In the genomic region with DNA sequence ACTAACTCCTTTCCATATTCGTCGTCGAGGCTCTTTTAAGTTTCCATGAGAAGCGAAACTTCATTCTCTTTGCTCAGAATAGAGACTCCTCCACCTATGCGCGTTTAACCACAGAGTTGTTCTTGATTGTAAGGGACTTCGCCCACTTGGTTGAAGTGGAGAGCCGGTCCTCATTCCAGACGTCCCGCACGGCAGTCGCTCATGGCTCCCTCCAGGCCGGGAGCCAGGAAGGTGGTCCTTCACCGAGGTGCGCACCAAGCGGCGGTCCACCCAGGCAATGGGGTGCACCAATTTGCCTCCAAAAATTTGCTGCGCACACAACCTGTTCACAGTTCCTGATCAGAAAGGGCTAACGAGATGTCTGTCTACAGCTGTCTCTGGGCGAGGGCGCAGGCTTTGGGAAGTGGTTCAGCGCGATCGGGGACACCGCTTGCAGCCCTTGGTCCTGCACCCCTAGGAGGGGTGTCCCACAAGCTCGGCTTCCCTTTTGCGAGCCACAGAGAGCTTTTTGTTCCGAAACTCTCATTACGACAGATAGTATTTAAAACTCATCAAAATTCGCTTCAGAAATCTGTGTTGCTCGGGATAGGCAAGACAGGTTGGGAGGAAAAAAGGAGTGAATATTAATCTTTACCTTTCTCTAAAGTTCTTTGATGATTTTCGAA, we compare ENCODE assay signal across 14 cellular contexts. TPM values are rescaled to one million over a fixed set of nuclear protein-coding genes. Genes with fewer than 3 reads are reported as not detected.
DNase-seq lines count a peak whose midpoint lies in the region; ATAC-seq and TF ChIP-seq lines count a peak whose summit lies in the region.
"Had no signal": no experiment of that assay in that cellular context is flagged by ENCODE, and none has a peak within 500 bp of the region (broad histone marks: within the 10 kb centered on the region; RNA-seq: fewer than 3 reads in every experiment).

No MANE protein-coding gene starts in this region.

- no peaks in the 10 kb centered on the region for H3K36me3 ChIP-seq in trophoblast cell (ENCODE audit: control insufficient read depth in 1 of 2, insufficient read depth in 2 of 2, low read length in 2 of 2)
- H3K36me3 ChIP-seq: colonic mucosa, heart right ventricle had no signal

- H3K4me1 ChIP-seq in trophoblast cell (ENCODE audit: control insufficient read depth in 1 of 2, insufficient read depth in 2 of 2, low read length in 2 of 2) = peaks cover 0 to 2% of the 10 kb centered on the region in 2 experiments
- H3K4me1 ChIP-seq: colonic mucosa had no signal

- peak overlapping the region; percentile 19 for H3K4me2 ChIP-seq in trophoblast cell (ENCODE audit: low read length)

- DNase-seq in choroid plexus epithelial cell (ENCODE audit: low read depth) (peak; percentile 16), trophoblast cell (no peak), germinal center (ENCODE audit: low spot score) (no peak)
- no peak for DNase-seq in stimulated activated CD4-positive, alpha-beta T cell treated with anti-CD3 and anti-CD28 coated beads, Interleukin-2, amount 100 ng/mL, for 24 hours
- DNase-seq: colonic mucosa, COR-L47, heart right ventricle, naive B cell, NCI-H82, T-helper 9 cell had no signal

- H3K9me3 ChIP-seq in trophoblast cell (ENCODE audit: insufficient read depth, low read depth, low read length) = peaks cover 3% of the 10 kb centered on the region
- H3K9me3 ChIP-seq: colonic mucosa had no signal

- TF ChIP-seq CTCF in choroid plexus epithelial cell (conservative IDR thresholded peaks at IDR 0.05; ENCODE audit: low read depth, low read length) = no peak

- H2AFZ ChIP-seq in trophoblast cell (ENCODE audit: insufficient read depth, low read length, poor library complexity) = no peak overlapping the region

- no peak overlapping the region for H2BK120ac ChIP-seq in trophoblast cell (ENCODE audit: insufficient read depth, low read length, poor library complexity)

- H4K91ac ChIP-seq in trophoblast cell (ENCODE audit: low read depth, low read length) = no peak overlapping the region

- H2BK5ac ChIP-seq in trophoblast cell (ENCODE audit: low read depth, low read length, poor library complexity) = no peak overlapping the region

- peak overlapping the region; percentile 44 for H3K4me3 ChIP-seq in choroid plexus epithelial cell (ENCODE audit: low read depth, low read length)
- H3K4me3 ChIP-seq in trophoblast cell (ENCODE audit: low read depth, low read length) = no peak overlapping the region
- H3K4me3 ChIP-seq: colonic mucosa, heart right ventricle had no signal

- no peak overlapping the region for H4K8ac ChIP-seq in trophoblast cell (ENCODE audit: low read depth, low read length)

- peak; percentile 31 for ATAC-seq in GM19468 (IDR thresholded peaks at IDR 0.05; ENCODE audit: extremely low read depth, unreplicated experiment)
- ATAC-seq in HG02884 (IDR thresholded peaks at IDR 0.05; ENCODE audit: unreplicated experiment) = peak; percentile 73
- no peak for ATAC-seq in GM19324 (IDR thresholded peaks at IDR 0.05; ENCODE audit: low FRiP score, unreplicated experiment)
- no peak for ATAC-seq in HG02840 (IDR thresholded peaks at IDR 0.05; ENCODE audit: low FRiP score, unreplicated experiment)
- ATAC-seq: heart right ventricle had no signal

- H4K12ac ChIP-seq in trophoblast cell (ENCODE audit: low read depth, low read length) = no peak overlapping the region

- peaks cover 40% of the 10 kb centered on the region for H3K27me3 ChIP-seq in trophoblast cell (ENCODE audit: insufficient read depth, low read length)

- H3K27ac ChIP-seq in trophoblast cell (ENCODE audit: low read depth, low read length) = no peak overlapping the region
- H3K27ac ChIP-seq: colonic mucosa, heart right ventricle had no signal

- no peak overlapping the region for H2BK12ac ChIP-seq in trophoblast cell (ENCODE audit: low read length)

- H3K18ac ChIP-seq in trophoblast cell (ENCODE audit: low read length) = no peak overlapping the region

- H3K79me2 ChIP-seq in trophoblast cell (ENCODE audit: control insufficient read depth, insufficient read depth, low read length, poor library complexity) = no peaks in the 10 kb centered on the region

- H3K14ac ChIP-seq in trophoblast cell (ENCODE audit: low read length) = no peak overlapping the region

- no peak overlapping the region for H3K4ac ChIP-seq in trophoblast cell (ENCODE audit: low read depth, low read length)

- H2AK5ac ChIP-seq in trophoblast cell (ENCODE audit: low read length) = no peak overlapping the region

- no peaks in the 10 kb centered on the region for H3K79me1 ChIP-seq in trophoblast cell (ENCODE audit: low read length)

- no peak overlapping the region for H3K9ac ChIP-seq in trophoblast cell (ENCODE audit: low read length)

- no CpG with 5 or more reads among the region's 32 CpGs for WGBS in trophoblast cell (ENCODE audit: extremely low coverage, insufficient coverage, insufficient read length)

- no peak overlapping the region for H3K23ac ChIP-seq in trophoblast cell (ENCODE audit: low read length)

RNA-seq across cellular contexts. Expression of a gene that starts 6.5 kb away (rescaled TPM):
- polyA plus RNA-seq in trophoblast cell (2013) = 0.38 and 0.42 TPM in 2 replicates

Comparison
In these comparisons a context has a peak if more than half of its experiments do, and no peak if none do; other contexts are left out.
1. ATAC-seq: peak in GM19468 (single experiment) and HG02884 (single experiment); none in GM19324 (single experiment) and HG02840 (single experiment).